27 cellular contexts compared by ENCODE assay signal in the genomic region with DNA sequence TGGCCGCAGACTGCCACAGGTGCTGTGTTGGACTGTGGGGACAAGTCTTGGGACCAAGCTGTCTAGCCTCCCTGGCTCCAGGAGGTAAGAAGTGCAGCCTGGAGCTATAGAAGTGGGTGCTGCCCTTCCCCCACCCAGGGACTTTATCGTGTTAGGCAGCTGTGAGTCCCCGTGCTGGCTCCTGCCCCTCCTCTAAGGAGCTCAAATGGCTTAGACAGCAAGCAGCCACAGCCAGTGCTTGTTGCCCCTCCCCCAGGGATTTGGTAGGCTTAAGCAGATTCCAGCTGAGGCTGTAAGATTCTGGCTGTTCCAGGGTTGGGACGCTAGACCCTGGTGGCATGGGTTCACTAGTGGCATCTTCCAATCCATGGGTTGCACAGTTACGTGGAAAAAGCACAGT.
"Had no signal": no experiment of that assay in that cellular context is flagged by ENCODE, and none has a peak within 500 bp of the region (broad histone marks: within the 10 kb centered on the region; RNA-seq: fewer than 3 reads in every experiment).

No MANE protein-coding gene starts in this region.

- H3K9ac ChIP-seq: parathyroid adenoma had no signal

- H3K27ac ChIP-seq: ascending aorta, cardiac muscle cell, colonic mucosa, parathyroid adenoma, psoas muscle, stomach, tibial nerve had no signal

- ATAC-seq: left cardiac atrium; left ventricle myocardium superior; psoas muscle; stimulated activated naive B cell treated with anti-CD40 and anti-IgM and Interleukin-4, amounts not matched to agents 10 μg/mL and 1 μg/mL and 100 μg/mL, for 72 hours had no signal

- H3K4me1 ChIP-seq: ascending aorta, colonic mucosa, parathyroid adenoma, psoas muscle, stomach, tibial nerve had no signal

- H3K4me3 ChIP-seq: ascending aorta, cardiac muscle cell, colonic mucosa, psoas muscle, smooth muscle cell, stomach, tibial nerve had no signal

- H3K4me1 Mint-ChIP-seq: activated CD4-positive, alpha-beta memory T cell treated with anti-CD3 and anti-CD28 coated beads, Interleukin-2, amount 10 ng/mL, durations not matched to agents 7 days and 5 days; activated CD4-positive, alpha-beta T cell treated with anti-CD3 and anti-CD28 coated beads, Interleukin-2, amount 10 ng/mL, durations not matched to agents 7 days and 5 days; activated naive CD4-positive, alpha-beta T cell treated with anti-CD3 and anti-CD28 coated beads, Interleukin-2, amount 10 ng/mL, durations not matched to agents 7 days and 5 days; activated naive CD8-positive, alpha-beta T cell treated with anti-CD3 and anti-CD28 coated beads, Interleukin-2, amount 10 ng/mL, durations not matched to agents 7 days and 5 days; brain; naive B cell; stimulated activated naive B cell treated with anti-CD40 and anti-IgM and Interleukin-4, amounts not matched to agents 10 μg/mL and 1 μg/mL and 100 μg/mL, for 72 hours had no signal

- H3K4me3 Mint-ChIP-seq: activated CD4-positive, alpha-beta memory T cell treated with anti-CD3 and anti-CD28 coated beads, Interleukin-2, amount 10 ng/mL, durations not matched to agents 7 days and 5 days; activated CD4-positive, alpha-beta T cell treated with anti-CD3 and anti-CD28 coated beads, Interleukin-2, amount 10 ng/mL, durations not matched to agents 7 days and 5 days; activated naive CD4-positive, alpha-beta T cell treated with anti-CD3 and anti-CD28 coated beads, Interleukin-2, amount 10 ng/mL, durations not matched to agents 7 days and 5 days; activated naive CD8-positive, alpha-beta T cell treated with anti-CD3 and anti-CD28 coated beads, Interleukin-2, amount 10 ng/mL, durations not matched to agents 7 days and 5 days; activated T-cell treated with anti-CD3 and anti-CD28 coated beads, Interleukin-2, amount 50 U/mL, for 24 hours; brain; naive B cell; stimulated activated naive B cell treated with anti-CD40 and anti-IgM and Interleukin-4, amounts not matched to agents 10 μg/mL and 1 μg/mL and 100 μg/mL, for 72 hours had no signal

- H3K9me3 ChIP-seq: ascending aorta, colonic mucosa, psoas muscle had no signal

- H3K27me3 ChIP-seq: ascending aorta, cardiac muscle cell, colonic mucosa, stomach, tibial nerve had no signal

- H3K27ac Mint-ChIP-seq: activated CD4-positive, alpha-beta memory T cell treated with anti-CD3 and anti-CD28 coated beads, Interleukin-2, amount 10 ng/mL, durations not matched to agents 7 days and 5 days; activated CD4-positive, alpha-beta T cell treated with anti-CD3 and anti-CD28 coated beads, Interleukin-2, amount 10 ng/mL, durations not matched to agents 7 days and 5 days; activated naive CD4-positive, alpha-beta T cell treated with anti-CD3 and anti-CD28 coated beads, Interleukin-2, amount 10 ng/mL, durations not matched to agents 7 days and 5 days; activated naive CD8-positive, alpha-beta T cell treated with anti-CD3 and anti-CD28 coated beads, Interleukin-2, amount 10 ng/mL, durations not matched to agents 7 days and 5 days; activated T-cell treated with anti-CD3 and anti-CD28 coated beads, Interleukin-2, amount 50 U/mL, for 24 hours; brain; naive B cell; stimulated activated naive B cell treated with anti-CD40 and anti-IgM and Interleukin-4, amounts not matched to agents 10 μg/mL and 1 μg/mL and 100 μg/mL, for 72 hours had no signal

- DNase-seq: activated CD4-positive, alpha-beta memory T cell treated with anti-CD3 and anti-CD28 coated beads, Interleukin-2, amount 10 ng/mL, durations not matched to agents 7 days and 5 days; activated CD4-positive, alpha-beta T cell treated with anti-CD3 and anti-CD28 coated beads for 1 hour; activated CD4-positive, alpha-beta T cell treated with anti-CD3 and anti-CD28 coated beads, Interleukin-2, amount 10 ng/mL, durations not matched to agents 7 days and 5 days; activated CD8-positive, alpha-beta memory T cell treated with anti-CD3 and anti-CD28 coated beads, Interleukin-2, amount 50 U/mL, for 48 hours; activated gamma-delta T cell; activated naive CD4-positive, alpha-beta T cell treated with anti-CD3 and anti-CD28 coated beads, Interleukin-2, amount 10 ng/mL, durations not matched to agents 7 days and 5 days; activated naive CD8-positive, alpha-beta T cell treated with anti-CD3 and anti-CD28 coated beads, Interleukin-2, amount 10 ng/mL, durations not matched to agents 7 days and 5 days; activated T-cell treated with anti-CD3 and anti-CD28 coated beads, Interleukin-2, amount 50 U/mL, for 24 hours; cerebellar nuclear complex; colonic mucosa; effector CD8-positive, alpha-beta T cell; head of caudate nucleus; hippocampal formation; left cardiac atrium; left ventricle myocardium superior; naive B cell; occipital lobe; psoas muscle; stimulated activated CD4-positive, alpha-beta T cell treated with anti-CD3 and anti-CD28 coated beads, Interleukin-1b, Interleukin-23, amount 100 ng/mL, for 48 hours; stimulated activated naive B cell treated with anti-CD40 and anti-IgM and Interleukin-4, amounts not matched to agents 10 μg/mL and 1 μg/mL and 100 μg/mL, for 72 hours; stomach had no signal

- H3K36me3 Mint-ChIP-seq: activated naive CD4-positive, alpha-beta T cell treated with anti-CD3 and anti-CD28 coated beads, Interleukin-2, amount 10 ng/mL, durations not matched to agents 7 days and 5 days; activated naive CD8-positive, alpha-beta T cell treated with anti-CD3 and anti-CD28 coated beads, Interleukin-2, amount 10 ng/mL, durations not matched to agents 7 days and 5 days; brain; naive B cell; stimulated activated naive B cell treated with anti-CD40 and anti-IgM and Interleukin-4, amounts not matched to agents 10 μg/mL and 1 μg/mL and 100 μg/mL, for 72 hours had no signal

- H3K36me3 ChIP-seq: ascending aorta, cardiac muscle cell, colonic mucosa, stomach, tibial nerve had no signal

- H3K27me3 Mint-ChIP-seq: activated CD4-positive, alpha-beta memory T cell treated with anti-CD3 and anti-CD28 coated beads, Interleukin-2, amount 10 ng/mL, durations not matched to agents 7 days and 5 days; activated CD4-positive, alpha-beta T cell treated with anti-CD3 and anti-CD28 coated beads, Interleukin-2, amount 10 ng/mL, durations not matched to agents 7 days and 5 days; activated naive CD4-positive, alpha-beta T cell treated with anti-CD3 and anti-CD28 coated beads, Interleukin-2, amount 10 ng/mL, durations not matched to agents 7 days and 5 days; activated naive CD8-positive, alpha-beta T cell treated with anti-CD3 and anti-CD28 coated beads, Interleukin-2, amount 10 ng/mL, durations not matched to agents 7 days and 5 days; activated T-cell treated with anti-CD3 and anti-CD28 coated beads, Interleukin-2, amount 50 U/mL, for 24 hours; naive B cell; stimulated activated naive B cell treated with anti-CD40 and anti-IgM and Interleukin-4, amounts not matched to agents 10 μg/mL and 1 μg/mL and 100 μg/mL, for 72 hours had no signal

- H3K9me3 Mint-ChIP-seq: brain had no signal
